8 cellular contexts compared by ENCODE assay signal in the genomic region with DNA sequence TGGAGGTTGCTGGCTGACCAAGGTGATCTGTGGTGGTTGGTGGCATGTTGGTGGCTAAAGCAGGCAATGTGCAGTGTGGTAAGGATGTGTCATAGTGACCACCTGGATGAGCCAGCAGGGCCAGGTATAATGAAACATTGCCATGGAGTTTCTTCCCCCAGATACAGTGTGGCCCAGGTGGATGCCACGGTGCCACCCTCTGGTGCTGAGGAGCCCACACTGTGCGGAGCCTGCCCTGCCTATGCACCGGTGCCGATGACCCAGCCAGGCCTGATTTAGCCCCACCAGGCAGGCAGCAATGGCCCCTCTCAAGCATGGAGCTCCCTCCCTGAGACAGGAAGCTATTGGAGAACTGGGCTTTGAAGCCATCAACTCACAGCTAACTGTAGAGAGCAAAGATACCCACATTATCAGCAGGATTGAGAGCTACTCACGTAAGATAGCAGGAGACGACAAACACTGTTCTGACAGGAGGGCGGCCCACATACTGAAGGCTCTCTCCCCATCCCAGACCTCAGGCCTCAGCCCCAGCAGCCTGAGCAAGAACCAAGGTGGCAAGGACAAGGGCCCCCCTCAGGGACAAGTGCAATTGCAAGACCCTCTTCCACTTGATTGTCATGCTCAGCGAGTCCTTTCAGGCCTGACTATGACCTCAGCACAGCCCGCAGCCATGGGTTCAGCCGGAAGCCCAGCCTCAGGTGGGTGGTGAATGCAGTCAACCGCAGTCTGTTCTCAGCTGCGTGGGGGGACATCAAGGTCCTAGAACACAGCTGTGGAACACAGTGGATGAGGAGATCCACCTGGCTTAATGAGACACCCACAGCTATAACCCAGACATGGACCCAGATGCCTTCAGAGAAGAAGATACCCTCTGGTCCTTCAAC.
A peak's percentile ranks its signal among the peaks of the same experiment; 100 is the strongest.
DNase-seq lines count a peak whose midpoint lies in the region; ATAC-seq, FAIRE-seq and TF ChIP-seq lines count a peak whose summit lies in the region.

No MANE protein-coding gene starts in this region.

- no peak overlapping the region for H2BK15ac ChIP-seq in mesendoderm (replicated peaks; ENCODE audit: low read depth)

- no peak overlapping the region for H4K8ac ChIP-seq in mesendoderm (ENCODE audit: low read depth, low read length)

- H3K4ac ChIP-seq in mesendoderm (ENCODE audit: low read depth, low read length) = no peak overlapping the region

- peak; percentile 34 for DNase-seq in activated CD8-positive, alpha-beta memory T cell treated with anti-CD3 and anti-CD28 coated beads, Interleukin-2, amount 50 U/mL, for 24 hours (ENCODE audit: extremely low read depth)
- peak; percentile 67 for DNase-seq in stimulated activated CD4-positive, alpha-beta T cell treated with anti-CD3 and anti-CD28 coated beads, Interleukin-4, amount 100 ng/mL, for 1 hour
- DNase-seq in mesendoderm (no peak), coronary artery (ENCODE audit: low spot score) (no peak), BE2C (no peak), kidney (no peak)

- FAIRE-seq in kidney (lab: Jason Lieb, UNC) = no peak

- H3K18ac ChIP-seq in mesendoderm (ENCODE audit: low read length) = no peak overlapping the region

- H3K79me2 ChIP-seq in mesendoderm (ENCODE audit: control insufficient read depth, insufficient read depth, low read length) = no peaks in the 10 kb centered on the region

- no CpG with 5 or more reads among the region's 12 CpGs for WGBS in mesendoderm (ENCODE audit: extremely low coverage, insufficient coverage, low lambda C conversion rate)

- H3K27me3 ChIP-seq in mesendoderm (ENCODE audit: insufficient read depth, low read length, poor library complexity) (no peaks in the 10 kb centered on the region), BE2C (no peaks in the 10 kb centered on the region)

- H3K27ac ChIP-seq in mesendoderm (ENCODE audit: low read depth, low read length) = no peak overlapping the region
- H3K27ac ChIP-seq in coronary artery = no peak overlapping the region
- H3K27ac ChIP-seq in kidney (ENCODE audit: low read depth in 2 of 2, low read length in 2 of 2) = no peak overlapping the region

- no peaks in the 10 kb centered on the region for H3K4me1 ChIP-seq in mesendoderm (ENCODE audit: control insufficient read depth, low read depth, low read length)
- H3K4me1 ChIP-seq in BE2C = no peaks in the 10 kb centered on the region; the same call in 1 of the 2 replicates
- peaks cover 0 to 3% of the 10 kb centered on the region in 2 donors for H3K4me1 ChIP-seq in kidney (ENCODE audit: control insufficient read depth in 1 of 2, insufficient read depth in 1 of 2, low read depth in 1 of 2, low read length in 2 of 2)

- H3K56ac ChIP-seq in mesendoderm (ENCODE audit: low read length) = no peak overlapping the region

- intact Hi-C loops in kidney (cut with DNase I) = no loop called here

- H3K79me1 ChIP-seq in mesendoderm (ENCODE audit: low read length) = no peaks in the 10 kb centered on the region

- TF ChIP-seq CTCF in coronary artery (IDR thresholded peaks at IDR 0.05) (no peak), BE2C (IDR thresholded peaks at IDR 0.05; ENCODE audit: low read depth, low read length) (no peak), kidney (IDR thresholded peaks at IDR 0.05; ENCODE audit: borderline replicate concordance, extremely low read depth, insufficient read depth) (no peak)

- H3K9ac ChIP-seq in mesendoderm (ENCODE audit: low read length) (no peak overlapping the region), kidney (ENCODE audit: low read length in 2 of 2) (no peak overlapping the region)

- H2BK5ac ChIP-seq in mesendoderm (ENCODE audit: low read length) = no peak overlapping the region

- H3K36me3 ChIP-seq in mesendoderm (ENCODE audit: control insufficient read depth, insufficient read depth, low read length) (no peaks in the 10 kb centered on the region), BE2C (no peaks in the 10 kb centered on the region), kidney (ENCODE audit: control insufficient read depth in 1 of 2, insufficient read depth in 2 of 2, low read length in 2 of 2) (no peaks in the 10 kb centered on the region)

- no peak overlapping the region for H3K4me2 ChIP-seq in mesendoderm (ENCODE audit: low read length)

- H3K23ac ChIP-seq in mesendoderm (ENCODE audit: low read length) = no peak overlapping the region

- no peak overlapping the region for H2BK120ac ChIP-seq in mesendoderm (ENCODE audit: low read depth, low read length)

- ATAC-seq in HG03159 (IDR thresholded peaks at IDR 0.05; ENCODE audit: unreplicated experiment) = peak; percentile 87

- no peak overlapping the region for H4K5ac ChIP-seq in mesendoderm (ENCODE audit: low read length)

- peak; percentile 42 for TF ChIP-seq POLR2A in GM19193 (IDR thresholded peaks at IDR 0.05; ENCODE audit: extremely low read depth, insufficient read depth, insufficient read length)

- no peak overlapping the region for H2AK5ac ChIP-seq in mesendoderm (ENCODE audit: low read length)

- no peaks in the 10 kb centered on the region for H3K9me3 ChIP-seq in BE2C
- peaks cover 0 to 2% of the 10 kb centered on the region in 2 donors for H3K9me3 ChIP-seq in kidney (ENCODE audit: control insufficient read depth in 1 of 2, low read length in 2 of 2)

- H3K4me3 ChIP-seq in mesendoderm (ENCODE audit: low read length) (no peak overlapping the region), coronary artery (no peak overlapping the region), BE2C (ENCODE audit: low read depth, low read length) (no peak overlapping the region), kidney (ENCODE audit: low read length in 2 of 2) (no peak overlapping the region)

Comparison
In these comparisons a context has a peak if more than half of its experiments do, and no peak if none do; other contexts are left out.
1. DNase-seq: peak in activated CD8-positive, alpha-beta memory T cell treated with anti-CD3 and anti-CD28 coated beads, Interleukin-2, amount 50 U/mL, for 24 hours (single experiment) and stimulated activated CD4-positive, alpha-beta T cell treated with anti-CD3 and anti-CD28 coated beads, Interleukin-4, amount 100 ng/mL, for 1 hour (single experiment); none in mesendoderm (single experiment), coronary artery (single experiment), BE2C (single experiment) and kidney (single experiment).